13 cellular contexts compared by ENCODE assay signal in the genomic region with DNA sequence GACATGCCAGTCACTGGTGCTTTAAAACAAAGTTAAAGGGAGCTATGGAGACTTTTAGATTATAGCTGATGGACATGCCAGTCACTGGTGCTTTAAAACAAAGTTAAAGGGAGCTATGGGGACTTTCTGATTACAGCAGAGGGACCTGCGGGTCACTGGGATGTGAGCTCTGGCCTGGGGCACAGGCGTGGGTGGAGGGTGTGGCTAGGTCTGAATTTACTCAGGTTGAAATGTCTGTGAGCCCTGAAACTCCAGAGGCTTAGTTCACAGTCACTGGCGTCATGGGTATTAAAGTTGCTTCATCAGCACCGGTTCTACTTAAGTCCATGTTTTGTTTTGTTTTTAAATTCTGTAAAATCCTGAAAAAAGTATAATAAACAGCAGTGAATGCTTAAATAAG. TPM values are rescaled to one million over a fixed set of nuclear protein-coding genes. Genes with fewer than 3 reads are reported as not detected.
DNase-seq lines count a peak whose midpoint lies in the region; ATAC-seq, FAIRE-seq and TF ChIP-seq lines count a peak whose summit lies in the region.
"Had no signal": no experiment of that assay in that cellular context is flagged by ENCODE, and none has a peak within 500 bp of the region (broad histone marks: within the 10 kb centered on the region; RNA-seq: fewer than 3 reads in every experiment).

No MANE protein-coding gene starts in this region.

- H3K4me3 ChIP-seq in bronchial epithelial cell (ENCODE audit: low read depth, low read length) = no peak overlapping the region
- H3K4me3 ChIP-seq in CD4-positive, alpha-beta memory T cell (ENCODE audit: low read length in 2 of 2) = no peak overlapping the region
- H3K4me3 ChIP-seq in naive thymus-derived CD4-positive, alpha-beta T cell (ENCODE audit: low read length) = no peak overlapping the region

- FAIRE-seq in bronchial epithelial cell (lab: Jason Lieb, UNC) = no peak

- no peaks in the 10 kb centered on the region for H3K9me3 ChIP-seq in CD4-positive, alpha-beta memory T cell (ENCODE audit: control insufficient read depth in 1 of 2, low read length in 2 of 2)
- H3K9me3 ChIP-seq in naive thymus-derived CD4-positive, alpha-beta T cell (ENCODE audit: control insufficient read depth in 2 of 3, low read length in 3 of 3) = no peaks in the 10 kb centered on the region
- H3K9me3 ChIP-seq: neutrophil had no signal

- DNase-seq in bronchial epithelial cell (ENCODE audit: low read depth) = peak; percentile 7
- DNase-seq in CD4-positive, alpha-beta memory T cell = no peak
- no peak for DNase-seq in activated naive CD4-positive, alpha-beta T cell treated with anti-CD3 and anti-CD28 coated beads, Interleukin-2, amount 50 U/mL, for 72 hours (ENCODE audit: low spot score in 2 of 2)
- DNase-seq in naive thymus-derived CD4-positive, alpha-beta T cell = no peak
- DNase-seq in activated naive CD4-positive, alpha-beta T cell treated with anti-CD3 and anti-CD28 coated beads, Interleukin-2, amount 50 U/mL, for 16 hours = no peak
- DNase-seq: activated gamma-delta T cell treated with Interleukin-2 at 50 U/mL for 16 hours, COR-L47, left cardiac atrium, NCI-H2171 treated with DMSO at 0.1 percent for 48 hours had no signal

- no peaks in the 10 kb centered on the region for H3K36me3 Mint-ChIP-seq in CD4-positive, alpha-beta memory T cell
- H3K36me3 Mint-ChIP-seq in activated naive CD4-positive, alpha-beta T cell treated with anti-CD3 and anti-CD28 coated beads, Interleukin-2, amount 50 U/mL, for 72 hours = no peaks in the 10 kb centered on the region
- H3K36me3 Mint-ChIP-seq in naive thymus-derived CD4-positive, alpha-beta T cell = no peaks in the 10 kb centered on the region

- ATAC-seq in GM18907 (IDR thresholded peaks at IDR 0.05; ENCODE audit: unreplicated experiment) = peak; percentile 80
- peak; percentile 87 for ATAC-seq in GM21529 (IDR thresholded peaks at IDR 0.05; ENCODE audit: unreplicated experiment)
- ATAC-seq in HG03066 (IDR thresholded peaks at IDR 0.05; ENCODE audit: low read depth, unreplicated experiment) = peak; percentile 68
- no peak for ATAC-seq in activated naive CD4-positive, alpha-beta T cell treated with anti-CD3 and anti-CD28 coated beads, Interleukin-2, amount 50 U/mL, for 72 hours
- no peak for ATAC-seq in naive thymus-derived CD4-positive, alpha-beta T cell
- ATAC-seq: left cardiac atrium had no signal

- H3K27ac Mint-ChIP-seq in CD4-positive, alpha-beta memory T cell = no peak overlapping the region
- H3K27ac Mint-ChIP-seq in activated naive CD4-positive, alpha-beta T cell treated with anti-CD3 and anti-CD28 coated beads, Interleukin-2, amount 50 U/mL, for 72 hours = no peak overlapping the region
- no peak overlapping the region for H3K27ac Mint-ChIP-seq in naive thymus-derived CD4-positive, alpha-beta T cell

- peaks cover 16 to 33% of the 10 kb centered on the region in 2 donors for H3K27me3 Mint-ChIP-seq in CD4-positive, alpha-beta memory T cell
- peaks cover 17 to 33% (median 25%) of the 10 kb centered on the region in 5 donors for H3K27me3 Mint-ChIP-seq in naive thymus-derived CD4-positive, alpha-beta T cell

- no peak overlapping the region for H3K4me3 Mint-ChIP-seq in CD4-positive, alpha-beta memory T cell
- no peak overlapping the region for H3K4me3 Mint-ChIP-seq in naive thymus-derived CD4-positive, alpha-beta T cell

- POLR2A ChIA-PET in CD4-positive, alpha-beta memory T cell (lab: Charles Lee; ENCODE audit: partially characterized antibody) = no interaction called here
- POLR2A ChIA-PET in naive thymus-derived CD4-positive, alpha-beta T cell (lab: Charles Lee) = no interaction called here

- H3K9me3 Mint-ChIP-seq in CD4-positive, alpha-beta memory T cell = no peaks in the 10 kb centered on the region
- H3K9me3 Mint-ChIP-seq in activated naive CD4-positive, alpha-beta T cell treated with anti-CD3 and anti-CD28 coated beads, Interleukin-2, amount 50 U/mL, for 72 hours = no peaks in the 10 kb centered on the region
- H3K9me3 Mint-ChIP-seq in naive thymus-derived CD4-positive, alpha-beta T cell = no peaks in the 10 kb centered on the region

- H3K4me1 ChIP-seq in CD4-positive, alpha-beta memory T cell (ENCODE audit: insufficient read depth, low read length) = no peaks in the 10 kb centered on the region
- no peaks in the 10 kb centered on the region for H3K4me1 ChIP-seq in naive thymus-derived CD4-positive, alpha-beta T cell (ENCODE audit: control insufficient read depth in 2 of 2, insufficient read depth in 2 of 2, low read length in 2 of 2)

- no peaks in the 10 kb centered on the region for H3K27me3 ChIP-seq in bronchial epithelial cell (ENCODE audit: control insufficient read depth, insufficient read depth, low read length)
- no peaks in the 10 kb centered on the region for H3K27me3 ChIP-seq in CD4-positive, alpha-beta memory T cell (ENCODE audit: insufficient read depth, low read length)
- H3K27me3 ChIP-seq in naive thymus-derived CD4-positive, alpha-beta T cell (ENCODE audit: control insufficient read depth in 2 of 2, insufficient read depth in 2 of 2, low read length in 2 of 2) = no peaks in the 10 kb centered on the region

- intact Hi-C loops in CD4-positive, alpha-beta memory T cell (cut with micrococcal nuclease) = no loop called here
- intact Hi-C loops in naive thymus-derived CD4-positive, alpha-beta T cell (cut with micrococcal nuclease) = no loop called here

- no peak for TF ChIP-seq CTCF in bronchial epithelial cell (IDR thresholded peaks at IDR 0.05; ENCODE audit: insufficient read depth, low read length, severe bottlenecking)

- no peaks in the 10 kb centered on the region for H3K4me1 Mint-ChIP-seq in CD4-positive, alpha-beta memory T cell
- H3K4me1 Mint-ChIP-seq in naive thymus-derived CD4-positive, alpha-beta T cell = peaks cover 0 to 2% (median 0%) of the 10 kb centered on the region in 7 donors

- CTCF ChIA-PET in CD4-positive, alpha-beta memory T cell (lab: Charles Lee; ENCODE audit: partially characterized antibody) = no interaction called here
- CTCF ChIA-PET in naive thymus-derived CD4-positive, alpha-beta T cell (lab: Charles Lee) = no interaction called here

- H3K36me3 ChIP-seq in bronchial epithelial cell (ENCODE audit: control insufficient read depth, insufficient read depth, low read length) = no peaks in the 10 kb centered on the region
- no peaks in the 10 kb centered on the region for H3K36me3 ChIP-seq in CD4-positive, alpha-beta memory T cell (ENCODE audit: insufficient read depth, low read length)
- H3K36me3 ChIP-seq in naive thymus-derived CD4-positive, alpha-beta T cell (ENCODE audit: control insufficient read depth in 2 of 3, insufficient read depth in 3 of 3, low read length in 3 of 3) = no peaks in the 10 kb centered on the region
- H3K36me3 ChIP-seq: neutrophil had no signal

- H3K27ac ChIP-seq in CD4-positive, alpha-beta memory T cell (ENCODE audit: low read depth, low read length) = no peak overlapping the region
- no peak overlapping the region for H3K27ac ChIP-seq in naive thymus-derived CD4-positive, alpha-beta T cell (ENCODE audit: low read depth, low read length)
- H3K27ac ChIP-seq: neutrophil had no signal

RNA-seq across cellular contexts. Expression of a gene that starts 49.0 kb away (rescaled TPM):
- total RNA-seq in bronchial epithelial cell = 19.5 and 30.5 TPM in 2 replicates
- 10 to 100 TPM; 26.2 to 28.1 TPM for total RNA-seq in CD4-positive, alpha-beta memory T cell
- 10 to 100 TPM; 20.0 to 23.5 TPM for polyA plus RNA-seq in CD4-positive, alpha-beta memory T cell
- total RNA-seq in activated naive CD4-positive, alpha-beta T cell treated with anti-CD3 and anti-CD28 coated beads, Interleukin-2, amount 50 U/mL, for 72 hours = 10 to 100 TPM; 27.0 to 36.9 TPM
- total RNA-seq in naive thymus-derived CD4-positive, alpha-beta T cell = 10 to 100 TPM; 23.3 to 39.8 (median 33.2) TPM
- 10 to 100 TPM; 24.1 to 28.0 TPM for polyA plus RNA-seq in naive thymus-derived CD4-positive, alpha-beta T cell

Comparison
In these comparisons a context has a peak if more than half of its experiments do, and no peak if none do; other contexts are left out.
1. ATAC-seq: peak in GM18907 (single experiment), GM21529 (single experiment) and HG03066 (single experiment); none in activated naive CD4-positive, alpha-beta T cell treated with anti-CD3 and anti-CD28 coated beads, Interleukin-2, amount 50 U/mL, for 72 hours (0 of 2) and naive thymus-derived CD4-positive, alpha-beta T cell (single experiment).